Comparison of ENCODE assay signal across 36 cellular contexts in the genomic region with DNA sequence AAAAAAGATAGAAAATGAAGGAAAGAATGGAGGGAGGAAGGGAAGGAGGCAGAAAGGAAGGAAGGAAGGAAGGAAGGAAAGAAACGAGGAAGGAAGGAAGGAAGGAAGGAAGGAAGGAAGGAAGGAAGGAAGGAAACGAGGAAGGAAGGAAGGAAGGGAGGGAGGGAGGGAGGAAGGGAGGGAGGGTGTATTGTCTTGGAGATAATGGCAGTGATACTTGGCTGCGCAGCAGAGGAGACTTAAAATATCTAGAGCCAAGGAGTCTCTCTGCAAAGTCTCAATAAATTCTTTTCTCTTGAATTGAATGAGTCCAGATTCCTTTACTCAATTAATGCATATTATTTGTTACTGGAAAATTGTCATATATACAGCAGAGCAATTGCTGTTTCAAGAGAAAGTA.
"Had no signal": no experiment of that assay in that cellular context is flagged by ENCODE, and none has a peak within 500 bp of the region (broad histone marks: within the 10 kb centered on the region; RNA-seq: fewer than 3 reads in every experiment).

No MANE protein-coding gene starts in this region.

- H3K9me3 ChIP-seq: MG63 had no signal

- H3K36me3 ChIP-seq: MG63 had no signal

- H3K4me3 ChIP-seq: MG63 had no signal

- DNase-seq: Karpas-422, Kasumi-1, MG63, MM.1S, MV-4-11, NCI-H1048, NCI-H1092, NCI-H1092 treated with DMSO at 0.1 percent for 48 hours, NCI-H1105, NCI-H1105 treated with DMSO at 0.1 percent for 48 hours, NCI-H1417, NCI-H1417 treated with DMSO at 0.1 percent for 48 hours, NCI-H1436, NCI-H1436 treated with DMSO at 0.1 percent for 48 hours, NCI-H146, NCI-H1694, NCI-H1694 treated with DMSO at 0.1 percent for 48 hours, NCI-H187, NCI-H187 treated with DMSO at 0.1 percent for 48 hours, NCI-H1930, NCI-H2029, NCI-H2029 treated with DMSO at 0.1 percent for 48 hours, NCI-H2081, NCI-H2081 treated with DMSO at 0.1 percent for 48 hours, NCI-H2107, NCI-H2171, NCI-H2171 treated with DMSO at 0.1 percent for 48 hours, NCI-H2227 treated with DMSO at 0.1 percent for 48 hours, NCI-H226, NCI-H345, NCI-H446, NCI-H446 treated with DMSO at 0.1 percent for 48 hours, NCI-H510A, NCI-H510A treated with DMSO at 0.1 percent for 48 hours, NCI-H524, NCI-H524 treated with DMSO at 0.1 percent for 48 hours had no signal

- H3K27me3 ChIP-seq: MG63 had no signal
